ENCODE assay signal across 30 cellular contexts in the genomic region with DNA sequence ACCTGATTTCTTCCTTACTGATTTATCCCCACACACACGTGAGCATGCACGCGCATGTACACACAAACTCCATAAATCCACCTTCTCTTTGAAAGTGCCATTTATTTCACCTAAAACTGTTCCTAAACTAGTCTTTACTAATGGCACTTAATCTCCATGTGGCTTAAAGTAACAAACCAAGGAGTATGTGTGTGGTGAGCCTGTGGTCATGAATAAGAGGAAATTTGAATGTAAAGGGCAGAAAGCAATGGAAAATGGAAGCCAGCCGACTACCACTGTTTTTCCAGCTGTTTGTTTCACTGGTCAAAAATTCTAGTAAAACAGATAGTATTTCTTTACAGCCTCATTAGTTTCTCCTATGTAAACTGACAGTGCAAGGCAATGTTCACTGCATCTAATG. TPM values are rescaled to one million over a fixed set of nuclear protein-coding genes. Genes with fewer than 3 reads are reported as not detected.
DNase-seq lines count a peak whose midpoint lies in the region; ATAC-seq, FAIRE-seq and TF ChIP-seq lines count a peak whose summit lies in the region.
"Had no signal": no experiment of that assay in that cellular context is flagged by ENCODE, and none has a peak within 500 bp of the region (broad histone marks: within the 10 kb centered on the region; RNA-seq: fewer than 3 reads in every experiment).

No MANE protein-coding gene starts in this region.

- H3K9me3 ChIP-seq in A549 (no peaks in the 10 kb centered on the region), Karpas-422 (ENCODE audit: low read length) (peaks cover 18% of the 10 kb centered on the region), astrocyte (ENCODE audit: insufficient read depth, low read depth, low read length) (no peaks in the 10 kb centered on the region), MM.1S (replicated peaks; ENCODE audit: insufficient read depth, low read length) (no peaks in the 10 kb centered on the region)
- H3K9me3 ChIP-seq: body of pancreas, left lung, thyroid gland had no signal

- no peak for TF ChIP-seq RAD21 in A549 (conservative IDR thresholded peaks at IDR 0.05 in 1 of 2, IDR thresholded peaks at IDR 0.05 in 1 of 2)

- no peaks in the 10 kb centered on the region for H3K9me3 Mint-ChIP-seq in astrocyte (ENCODE audit: unreplicated experiment)
- H3K9me3 Mint-ChIP-seq: activated naive CD8-positive, alpha-beta T cell treated with anti-CD3 and anti-CD28 coated beads, Interleukin-2, amount 10 ng/mL, durations not matched to agents 7 days and 5 days; CD8-positive, alpha-beta T cell had no signal

- TF ChIP-seq POLR2A in A549 (IDR thresholded peaks at IDR 0.05; ENCODE audit: low read length), result no peak

- CTCF ChIA-PET in A549 (lab: Yijun Ruan, JAX), result interaction anchor here (1.1 kb wide), 1 partner anchor 10 kb away, joined by 3 read pairs; no protein-coding TSS in a partner anchor

- H3K36me3 ChIP-seq in Karpas-422 (ENCODE audit: insufficient read depth, low read length) (no peaks in the 10 kb centered on the region), astrocyte (ENCODE audit: insufficient read depth, low read length) (peaks cover 3% of the 10 kb centered on the region), MM.1S (replicated peaks; ENCODE audit: insufficient read depth, low read length) (no peaks in the 10 kb centered on the region)
- H3K36me3 ChIP-seq: left lung, thyroid gland, WERI-Rb-1 had no signal

- H2AFZ ChIP-seq in Karpas-422 (ENCODE audit: low read length) (0 out of 2 replicates have a peak overlapping the region, but pooled peaks have one; percentile 21), astrocyte (ENCODE audit: low read depth, low read length) (no peak overlapping the region), MM.1S (ENCODE audit: low read length) (no peak overlapping the region)

- H3F3A ChIP-seq in MM.1S (ENCODE audit: insufficient read depth, low read length), result no peaks in the 10 kb centered on the region

- no peak overlapping the region for H3K4me3 ChIP-seq in A549
- H3K4me3 ChIP-seq in Karpas-422 (ENCODE audit: low read length), result no peak overlapping the region
- no peak overlapping the region for H3K4me3 ChIP-seq in astrocyte (ENCODE audit: insufficient read depth, low read depth, low read length)
- H3K4me3 ChIP-seq in MM.1S (ENCODE audit: low read length), result no peak overlapping the region
- H3K4me3 ChIP-seq: body of pancreas, left lung, thyroid gland had no signal

- no peaks in the 10 kb centered on the region for H3K9me2 ChIP-seq in Karpas-422 (replicated peaks; ENCODE audit: insufficient read depth, low read length)
- H3K9me2 ChIP-seq in MM.1S (replicated peaks; ENCODE audit: insufficient read depth, low read length), result no peaks in the 10 kb centered on the region

- H3K4me3 Mint-ChIP-seq in astrocyte (ENCODE audit: unreplicated experiment), result no peak overlapping the region
- H3K4me3 Mint-ChIP-seq: activated naive CD8-positive, alpha-beta T cell treated with anti-CD3 and anti-CD28 coated beads, Interleukin-2, amount 10 ng/mL, durations not matched to agents 7 days and 5 days; B cell; CD8-positive, alpha-beta T cell; naive B cell; stimulated activated naive CD8-positive, alpha-beta T cell treated with anti-CD3 and anti-CD28 coated beads, Interleukin-15, Interleukin-2, amounts not matched to agents 100 ng/mL and 50 ng/mL, for 24 hours had no signal

- DNase-seq in A549 (ENCODE audit: low read depth in 1 of 2, low spot score in 1 of 2) (no peak), Karpas-422 (no peak), astrocyte (ENCODE audit: low read depth) (peak; percentile 78), myocyte (ENCODE audit: low read depth) (peak; percentile 39), MM.1S (no peak), amniotic stem cell (lab: John Stamatoyannopoulos, UW) (no peak)
- DNase-seq: activated CD4-positive, alpha-beta T cell treated with anti-CD3 and anti-CD28 coated beads for 48 hours; activated CD8-positive, alpha-beta memory T cell treated with anti-CD3 and anti-CD28 coated beads for 24 hours; activated effector memory CD4-positive, alpha-beta T cell treated with Interleukin-2 at 50 U/mL for 16 hours; activated naive CD8-positive, alpha-beta T cell treated with anti-CD3 and anti-CD28 coated beads, Interleukin-2, amount 10 ng/mL, durations not matched to agents 7 days and 5 days; body of pancreas; CD8-positive, alpha-beta T cell; cerebellar nuclear complex; DMS 273 treated with DMSO at 0.1 percent for 48 hours; hypothalamus; left lung; naive B cell; NCI-H1105; NCI-H1930; NCI-H226; thyroid gland; WERI-Rb-1 had no signal

- POLR2A ChIA-PET in A549 (lab: Yijun Ruan, JAX), result no interaction called here

- no peak overlapping the region for H3K9ac ChIP-seq in Karpas-422 (ENCODE audit: low read length)
- no peak overlapping the region for H3K9ac ChIP-seq in astrocyte (ENCODE audit: low read length)
- H3K9ac ChIP-seq in MM.1S (ENCODE audit: low read length), result no peak overlapping the region

- TF ChIP-seq CTCF in A549 (IDR thresholded peaks at IDR 0.05) (no peak), astrocyte (IDR thresholded peaks at IDR 0.05; ENCODE audit: insufficient read depth, low read depth, low read length) (no peak), MM.1S (IDR thresholded peaks at IDR 0.05; ENCODE audit: low read length) (no peak)

- peaks cover 2% of the 10 kb centered on the region for H3K36me3 Mint-ChIP-seq in astrocyte (ENCODE audit: low read depth, unreplicated experiment)
- H3K36me3 Mint-ChIP-seq: activated naive CD8-positive, alpha-beta T cell treated with anti-CD3 and anti-CD28 coated beads, Interleukin-2, amount 10 ng/mL, durations not matched to agents 7 days and 5 days; CD8-positive, alpha-beta T cell; naive B cell had no signal

- peaks cover 68% of the 10 kb centered on the region for H3K4me1 ChIP-seq in A549
- H3K4me1 ChIP-seq in Karpas-422 (ENCODE audit: low read length), result no peaks in the 10 kb centered on the region
- H3K4me1 ChIP-seq in astrocyte (ENCODE audit: insufficient read depth, low read length), result peaks cover 19% of the 10 kb centered on the region
- no peaks in the 10 kb centered on the region for H3K4me1 ChIP-seq in MM.1S (ENCODE audit: low read length)
- H3K4me1 ChIP-seq: body of pancreas, left lung, thyroid gland had no signal

- peak; percentile 56 for FAIRE-seq in A549 (lab: Jason Lieb, UNC)
- FAIRE-seq in astrocyte (lab: Jason Lieb, UNC), result peak; percentile 45
- FAIRE-seq: A204.1, endothelial cell of umbilical vein had no signal

- H4K20me1 ChIP-seq in Karpas-422 (ENCODE audit: insufficient read depth, low read depth, low read length) (no peaks in the 10 kb centered on the region), astrocyte (ENCODE audit: insufficient read depth, low read length) (no peaks in the 10 kb centered on the region), MM.1S (ENCODE audit: insufficient read depth, low read length) (no peaks in the 10 kb centered on the region)

- H3K27ac Mint-ChIP-seq in astrocyte (ENCODE audit: unreplicated experiment), result no peak overlapping the region
- H3K27ac Mint-ChIP-seq: activated naive CD8-positive, alpha-beta T cell treated with anti-CD3 and anti-CD28 coated beads, Interleukin-2, amount 10 ng/mL, durations not matched to agents 7 days and 5 days; B cell; CD8-positive, alpha-beta T cell; naive B cell; stimulated activated naive CD8-positive, alpha-beta T cell treated with anti-CD3 and anti-CD28 coated beads, Interleukin-15, Interleukin-2, amounts not matched to agents 100 ng/mL and 50 ng/mL, for 24 hours had no signal

- H3K27me3 ChIP-seq in Karpas-422 (ENCODE audit: low read length) (no peaks in the 10 kb centered on the region), astrocyte (ENCODE audit: insufficient read depth, low read length) (no peaks in the 10 kb centered on the region), MM.1S (replicated peaks; ENCODE audit: insufficient read depth, low read length) (no peaks in the 10 kb centered on the region)
- H3K27me3 ChIP-seq: body of pancreas, left lung, thyroid gland had no signal

- peaks cover 14% of the 10 kb centered on the region for H3K4me1 Mint-ChIP-seq in astrocyte (ENCODE audit: low read depth, unreplicated experiment)
- H3K4me1 Mint-ChIP-seq: activated naive CD8-positive, alpha-beta T cell treated with anti-CD3 and anti-CD28 coated beads, Interleukin-2, amount 10 ng/mL, durations not matched to agents 7 days and 5 days; B cell; naive B cell had no signal

- 94% methylated on average over 4 of the region's 4 CpGs for WGBS in A549 (ENCODE audit: missing lambda C conversion rate)

- no peaks in the 10 kb centered on the region for H3K27me3 Mint-ChIP-seq in astrocyte (ENCODE audit: low read depth, unreplicated experiment)
- H3K27me3 Mint-ChIP-seq: activated naive CD8-positive, alpha-beta T cell treated with anti-CD3 and anti-CD28 coated beads, Interleukin-2, amount 10 ng/mL, durations not matched to agents 7 days and 5 days; B cell; naive B cell had no signal

- no peak for TF ChIP-seq EP300 in A549 (IDR thresholded peaks at IDR 0.05)

- H3K4me2 ChIP-seq in A549, result no peak overlapping the region
- no peak overlapping the region for H3K4me2 ChIP-seq in Karpas-422 (ENCODE audit: low read depth, low read length, poor library complexity, severe bottlenecking)
- H3K4me2 ChIP-seq in astrocyte (ENCODE audit: low read length), result peak overlapping the region; percentile 31
- H3K4me2 ChIP-seq in MM.1S (ENCODE audit: low read depth, low read length), result no peak overlapping the region

- no peaks in the 10 kb centered on the region for H3K79me2 ChIP-seq in Karpas-422 (ENCODE audit: low read length)
- peaks cover 11% of the 10 kb centered on the region for H3K79me2 ChIP-seq in astrocyte (ENCODE audit: insufficient read depth, low read length)
- no peaks in the 10 kb centered on the region for H3K79me2 ChIP-seq in MM.1S (ENCODE audit: low read length)

- ATAC-seq in A549 (no peak), GM18867 (IDR thresholded peaks at IDR 0.05; ENCODE audit: unreplicated experiment) (no peak), HG02798 (IDR thresholded peaks at IDR 0.05; ENCODE audit: poor library complexity, unreplicated experiment) (no peak)
- ATAC-seq: body of pancreas; CD8-positive, alpha-beta T cell; left lung had no signal

- H3K27ac ChIP-seq in A549 (peak overlapping the region in 1 of 2 experiments; percentile 31; a peak in 2 of 6 replicates), Karpas-422 (ENCODE audit: low read length) (no peak overlapping the region), astrocyte (ENCODE audit: low read depth, low read length) (no peak overlapping the region), MM.1S (ENCODE audit: low read length) (no peak overlapping the region)
- H3K27ac ChIP-seq: body of pancreas, HL-60, left lung, thyroid gland, WERI-Rb-1 had no signal

TF ChIP-seq in A549, 52 proteins besides CTCF, POLR2A, EP300 and RAD21 (continues in another document):
- TF ChIP-seq FOSL2 (IDR thresholded peaks at IDR 0.05) (no peak), FOSL2 (CRISPR knock-in tag; IDR thresholded peaks at IDR 0.05) (no peak), KDM1A (IDR thresholded peaks at IDR 0.05; ENCODE audit: low read depth) (no peak)

RNA-seq across cellular contexts. Expression of gene SEMA3C, which starts 23.8 kb away (rescaled TPM):
- polyA plus RNA-seq in A549 (2011; rRNA removed) (208 and 212 TPM in 2 replicates), A549 (2017; fragmentation: RNase III; extraction: RNeasy Plus Mini Kit Qiagen cat#74134 plus additional on column Dnase treatment) (78.1 to 79.2 TPM (median 78.2 TPM) in 3 replicates)
- 38.1 and 39.8 TPM in 2 replicates for polyA plus RNA-seq in A549 (2012; cell fraction: cytosol; rRNA removed)
- 42.9 and 51.9 TPM in 2 replicates for polyA plus RNA-seq in A549 (2012; cell fraction: nucleus; rRNA removed)
- 300 and 317 TPM in 2 replicates for polyA minus RNA-seq in A549 (2011; rRNA and poly(A)+ RNA removed)
- total RNA-seq in Karpas-422 (2014; rRNA removed; shearing (Covaris generic); ENCODE audit: low replicate concordance), result not detected in 2 replicates
- total RNA-seq in astrocyte (148 and 193 TPM in 2 replicates), myocyte (165 and 180 TPM in 2 replicates)
- polyA plus RNA-seq in myocyte (2012), result 231 TPM
- total RNA-seq: B cell; CD8-positive, alpha-beta T cell; T-helper 2 cell treated with Interferon-gamma antibody and Interleukin-4, amounts not matched to agents 100 ng/mL and 5 ng/mL, for 36 hours had no signal

Comparison
In these comparisons a context has a peak if more than half of its experiments do, and no peak if none do; other contexts are left out.
1. DNase-seq: peak in astrocyte (single experiment) and myocyte (single experiment); none in A549 (0 of 2), Karpas-422 (single experiment), MM.1S (single experiment) and amniotic stem cell (single experiment).
2. RNA of gene SEMA3C, which starts 23.8 kb away (total RNA-seq): 165 to 180 TPM in myocyte and 148 to 193 TPM in astrocyte; not detected in Karpas-422; every median in the first group is over 100 times any median in the second.